In genomic region chr3:134048278-134048996, GRCh38 we compare ENCODE assay signal across 23 cellular contexts. TPM values are rescaled to one million over a fixed set of nuclear protein-coding genes. Genes with fewer than 3 reads are reported as not detected.
"Had no signal": no experiment of that assay in that cellular context is flagged by ENCODE, and none has a peak within 500 bp of the region (broad histone marks: within the 10 kb centered on the region; RNA-seq: fewer than 3 reads in every experiment).

No MANE protein-coding gene starts in this region.

- H3K27me3 ChIP-seq: esophagus muscularis mucosa, foreskin keratinocyte, ovary, right lobe of liver, thyroid gland, upper lobe of left lung, uterus had no signal

- ATAC-seq: foreskin keratinocyte; left ventricle myocardium superior; lower lobe of right lung; stimulated activated naive CD8-positive, alpha-beta T cell treated with anti-CD3 and anti-CD28 coated beads, Interleukin-15, amount 100 ng/mL, for 72 hours had no signal

- H3K4me3 ChIP-seq: esophagus muscularis mucosa, lower lobe of right lung, ovary, right lobe of liver, thyroid gland, upper lobe of left lung, uterus had no signal

- H3K4me1 Mint-ChIP-seq: endodermal cell; natural killer cell; stimulated activated naive CD8-positive, alpha-beta T cell treated with anti-CD3 and anti-CD28 coated beads, Interleukin-15, amount 100 ng/mL, for 72 hours had no signal

- H3K4me1 ChIP-seq: esophagus muscularis mucosa, foreskin keratinocyte, lower lobe of right lung, right lobe of liver, uterus had no signal

- H3K36me3 Mint-ChIP-seq: natural killer cell had no signal

- H3K9me3 ChIP-seq: ovary, thyroid gland, uterus had no signal

- H3K27ac Mint-ChIP-seq: dendritic cell treated with granulocyte-macrophage colony-stimulating factor and Interleukin-4, amounts not matched to agents 40 ng/mL and 50 ng/mL, for 4 days; endodermal cell; natural killer cell; stimulated activated naive CD8-positive, alpha-beta T cell treated with anti-CD3 and anti-CD28 coated beads, Interleukin-15, amount 100 ng/mL, for 72 hours had no signal

- H3K4me3 Mint-ChIP-seq: dendritic cell treated with granulocyte-macrophage colony-stimulating factor and Interleukin-4, amounts not matched to agents 40 ng/mL and 50 ng/mL, for 4 days; endodermal cell; natural killer cell; stimulated activated naive CD8-positive, alpha-beta T cell treated with anti-CD3 and anti-CD28 coated beads, Interleukin-15, amount 100 ng/mL, for 72 hours had no signal

- H3K27ac ChIP-seq: esophagus muscularis mucosa, foreskin keratinocyte, lower lobe of right lung, ovary, right lobe of liver, thyroid gland, upper lobe of left lung, uterus had no signal

- H3K36me3 ChIP-seq: esophagus muscularis mucosa, lower lobe of right lung, ovary, right lobe of liver, thyroid gland, upper lobe of left lung, uterus had no signal

- DNase-seq: central memory CD4-positive, alpha-beta T cell; effector CD8-positive, alpha-beta T cell; endodermal cell; foreskin keratinocyte; left ventricle myocardium superior; lower lobe of right lung; natural killer cell; nucleus accumbens; ovary; retina; right lobe of liver; small intestine; stimulated activated CD4-positive, alpha-beta T cell treated with anti-CD3 and anti-CD28 coated beads, Interleukin-15, amount 100 ng/mL, for 24 hours; stimulated activated CD4-positive, alpha-beta T cell treated with anti-CD3 and anti-CD28 coated beads, Interleukin-2, amount 100 ng/mL, for 48 hours; stimulated activated naive CD4-positive, alpha-beta T cell; stimulated activated naive CD8-positive, alpha-beta T cell treated with anti-CD3 and anti-CD28 coated beads, Interleukin-15, amount 100 ng/mL, for 72 hours; thyroid gland; upper lobe of left lung; uterus had no signal

RNA-seq across cellular contexts. Expression of gene SLCO2A1, which starts 18.7 kb away (rescaled TPM):
- total RNA-seq: mononuclear cell, natural killer cell had no signal
- polyA plus RNA-seq: neural cell had no signal
